Comparison of ENCODE assay signal across 8 cellular contexts in the genomic region with DNA sequence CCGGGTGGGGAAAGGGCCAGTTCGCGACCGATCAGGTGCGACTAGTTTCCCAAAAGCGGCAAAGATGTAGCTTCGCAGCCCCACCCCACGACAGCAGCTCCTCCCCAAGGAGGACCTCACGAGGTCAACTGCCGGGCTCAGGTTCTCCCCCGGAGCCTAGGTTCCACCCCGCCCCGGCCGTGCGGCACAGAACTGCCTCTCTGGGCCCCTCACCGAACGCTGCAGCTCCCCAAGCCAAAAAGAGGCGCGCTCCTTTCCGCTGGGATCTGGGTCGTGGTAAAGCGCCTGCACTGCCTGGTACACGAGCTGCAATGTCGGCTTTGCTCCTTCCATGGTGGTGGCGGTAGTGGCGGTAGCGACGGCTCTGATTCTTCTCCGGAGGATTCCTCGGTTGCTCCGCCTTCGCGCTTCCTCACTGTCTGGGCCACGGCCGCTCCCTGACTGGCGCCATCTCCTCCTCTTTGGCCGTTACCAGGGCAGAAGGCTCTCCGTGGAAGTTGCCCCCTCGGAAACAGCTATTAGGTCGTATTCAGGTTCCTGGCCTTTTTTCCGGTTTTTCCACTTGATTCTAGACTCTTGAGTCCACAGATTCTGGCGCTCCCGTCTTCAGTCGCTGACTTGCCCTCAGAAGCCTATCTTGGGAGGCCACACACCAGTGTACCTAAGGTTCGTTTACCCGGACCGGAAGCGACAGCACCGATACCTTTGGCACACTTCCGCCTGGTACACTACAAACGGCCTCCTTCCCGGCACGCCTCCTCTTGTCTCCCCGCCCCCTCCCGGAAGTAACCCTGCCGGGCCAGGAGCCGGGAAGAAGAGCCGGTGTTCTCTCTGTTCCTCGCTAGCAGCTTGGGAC. TPM values are rescaled to one million over a fixed set of nuclear protein-coding genes. Genes with fewer than 3 reads are reported as not detected.
DNase-seq lines count a peak whose midpoint lies in the region; TF ChIP-seq lines count a peak whose summit lies in the region.

A gene (minus strand): TSS at position 674 of the 856 bp plus-strand sequence. CDS start 341 bp downstream, at position 333.

- H3K27ac ChIP-seq in stomach smooth muscle (ENCODE audit: low read length): peak within 1 kb of the TSS; percentile 98

- TF ChIP-seq CTCF in foreskin fibroblast (IDR thresholded peaks at IDR 0.05; ENCODE audit: low read depth, low read length) (no peak), neural crest cell (conservative IDR thresholded peaks at IDR 0.05) (peak; percentile 29)

- H3K27me3 ChIP-seq in H7 (ENCODE audit: control insufficient read depth, insufficient read depth, low read length) (no peaks in the 10 kb centered on the region), MG63 (no peaks in the 10 kb centered on the region), stomach smooth muscle (ENCODE audit: control insufficient read depth in 1 of 2, insufficient read depth in 2 of 2, low read length in 2 of 2) (peaks cover 0 to 2% of the 10 kb centered on the region in 2 donors)

- H3K9me3 Mint-ChIP-seq in neural crest cell: no peaks in the 10 kb centered on the region

- H3K4me3 ChIP-seq in H7 (ENCODE audit: insufficient read depth, low read depth, low read length): peak within 1 kb of the TSS; percentile 97
- H3K4me3 ChIP-seq in MG63: peak within 1 kb of the TSS; percentile 93
- peak within 1 kb of the TSS; percentile 76 to 93 for H3K4me3 ChIP-seq in foreskin fibroblast (ENCODE audit: low read depth in 1 of 2, low read length in 2 of 2)
- H3K4me3 ChIP-seq in stomach smooth muscle (ENCODE audit: low read length in 2 of 2): peak within 1 kb of the TSS; percentile 93 to 99

- peak within 1 kb of the TSS; percentile 91 for H3K9ac ChIP-seq in ES-I3 (ENCODE audit: low read depth, low read length)
- H3K9ac ChIP-seq in stomach smooth muscle (ENCODE audit: low read length in 2 of 2): peak within 1 kb of the TSS; percentile 80 to 100

- no peaks in the 10 kb centered on the region for H3K36me3 Mint-ChIP-seq in neural crest cell (ENCODE audit: low read depth)

- no peaks in the 10 kb centered on the region for H3K9me3 ChIP-seq in ES-I3 (ENCODE audit: control insufficient read depth, insufficient read depth, low read length)
- no peaks in the 10 kb centered on the region for H3K9me3 ChIP-seq in MG63
- no peaks in the 10 kb centered on the region for H3K9me3 ChIP-seq in stomach smooth muscle (ENCODE audit: control insufficient read depth in 2 of 2, low read length in 2 of 2)

- H3K4me3 Mint-ChIP-seq in neural crest cell: peak within 1 kb of the TSS; percentile 97

- H3K4me1 Mint-ChIP-seq in neural crest cell: peaks cover 35% of the 10 kb centered on the region

- H3K27ac Mint-ChIP-seq in neural crest cell (ENCODE audit: unreplicated experiment): peak within 1 kb of the TSS; percentile 100

- DNase-seq in H7 (peak; percentile 93), MG63 (peak; percentile 90), SHP77 treated with DMSO at 0.1 percent for 48 hours (lab: John Stamatoyannopoulos, UW) (peak; percentile 82), activated gamma-delta T cell (lab: John Stamatoyannopoulos, UW) (peak; percentile 65), foreskin fibroblast (peak; percentile 85 to 95), neural crest cell (ENCODE audit: low read depth, low spot score) (peak; percentile 87)

- H3K4me1 ChIP-seq in ES-I3 (ENCODE audit: insufficient read depth, low read length) (no peaks in the 10 kb centered on the region; the same call in 1 of the 2 replicates), stomach smooth muscle (ENCODE audit: control insufficient read depth, insufficient read depth, low read length) (peaks cover 18% of the 10 kb centered on the region)

- H3K36me3 ChIP-seq in ES-I3 (ENCODE audit: insufficient read depth, low read length): no peaks in the 10 kb centered on the region
- H3K36me3 ChIP-seq in H7 (replicated peaks; ENCODE audit: control insufficient read depth, insufficient read depth, low read length): peaks cover 3% of the 10 kb centered on the region
- H3K36me3 ChIP-seq in MG63: peaks cover 6% of the 10 kb centered on the region; the same call in 1 of the 2 replicates
- H3K36me3 ChIP-seq in stomach smooth muscle (ENCODE audit: control insufficient read depth in 2 of 2, insufficient read depth in 2 of 2, low read length in 2 of 2): no peaks in the 10 kb centered on the region

- peaks cover 22% of the 10 kb centered on the region for H3K27me3 Mint-ChIP-seq in neural crest cell (ENCODE audit: low read depth)

RNA-seq across cellular contexts. Expression of the gene that starts here (rescaled TPM):
- total RNA-seq in H7 (2014; rRNA removed; shearing (Covaris generic)): 98.0 and 108 TPM in 2 replicates
- total RNA-seq in MG63 (2014; rRNA removed; shearing (Covaris generic); ENCODE audit: low replicate concordance): 23.9 and 24.5 TPM in 2 replicates
- total RNA-seq in neural crest cell: 67.5 and 68.7 TPM in 2 replicates

Comparison
In these comparisons a context has a peak if more than half of its experiments do, and no peak if none do; other contexts are left out.
1. Peak in every context shown above with its lines: DNase-seq, H3K4me3 ChIP-seq and H3K27ac ChIP-seq.